Comparison of ENCODE assay signal across 1 cellular context in the genomic region with DNA sequence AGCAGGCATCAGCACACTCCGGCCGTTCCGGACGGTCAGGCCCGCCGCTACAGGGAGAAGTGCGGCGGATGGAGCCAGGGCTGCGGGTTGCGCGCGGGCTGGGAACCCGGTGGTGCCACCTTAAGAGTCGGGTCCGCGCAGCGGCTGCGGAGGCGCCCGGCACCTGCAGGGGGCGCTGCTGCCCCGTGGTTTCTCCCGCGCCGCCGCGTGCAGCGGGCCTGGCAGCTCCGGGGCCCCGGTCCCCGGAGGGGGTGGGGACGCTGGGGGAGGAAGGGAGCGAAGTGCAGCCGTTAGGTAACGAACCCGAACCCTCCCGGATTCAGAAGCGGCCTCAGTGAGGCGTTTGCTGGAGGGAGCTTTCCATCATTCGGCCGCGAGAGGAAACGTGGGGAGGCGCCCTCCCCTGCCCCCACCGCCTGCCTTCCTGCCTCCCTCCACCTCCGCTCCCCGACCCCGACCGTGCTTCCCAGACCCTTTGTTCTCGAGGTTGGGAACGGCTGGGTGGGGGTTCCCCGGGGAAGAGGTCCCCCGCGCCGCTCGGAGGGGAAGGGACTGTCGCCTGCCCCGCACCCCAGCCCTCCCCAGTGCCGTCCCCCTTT.
TF ChIP-seq lines count a peak whose summit lies in the region.

No MANE protein-coding gene starts in this region.

TF ChIP-seq in K562, 482 proteins besides CTCF, POLR2A, EP300 and RAD21 (continued from another document and continues in another):
- TF ChIP-seq, protein P1, sequence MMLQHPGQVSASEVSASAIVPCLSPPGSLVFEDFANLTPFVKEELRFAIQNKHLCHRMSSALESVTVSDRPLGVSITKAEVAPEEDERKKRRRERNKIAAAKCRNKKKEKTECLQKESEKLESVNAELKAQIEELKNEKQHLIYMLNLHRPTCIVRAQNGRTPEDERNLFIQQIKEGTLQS (IDR thresholded peaks at IDR 0.05), result no peak
- TF ChIP-seq, protein P1 (CRISPR knock-in tag; conservative IDR thresholded peaks at IDR 0.05), result no peak
- TF ChIP-seq, protein P2, sequence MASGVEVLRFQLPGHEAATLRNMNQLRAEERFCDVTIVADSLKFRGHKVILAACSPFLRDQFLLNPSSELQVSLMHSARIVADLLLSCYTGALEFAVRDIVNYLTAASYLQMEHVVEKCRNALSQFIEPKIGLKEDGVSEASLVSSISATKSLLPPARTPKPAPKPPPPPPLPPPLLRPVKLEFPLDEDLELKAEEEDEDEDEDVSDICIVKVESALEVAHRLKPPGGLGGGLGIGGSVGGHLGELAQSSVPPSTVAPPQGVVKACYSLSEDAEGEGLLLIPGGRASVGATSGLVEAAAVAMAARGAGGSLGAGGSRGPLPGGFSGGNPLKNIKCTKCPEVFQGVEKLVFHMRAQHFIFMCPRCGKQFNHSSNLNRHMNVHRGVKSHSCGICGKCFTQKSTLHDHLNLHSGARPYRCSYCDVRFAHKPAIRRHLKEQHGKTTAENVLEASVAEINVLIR (CRISPR knock-in tag; IDR thresholded peaks at IDR 0.05), result no peak
- TF ChIP-seq, protein P3, sequence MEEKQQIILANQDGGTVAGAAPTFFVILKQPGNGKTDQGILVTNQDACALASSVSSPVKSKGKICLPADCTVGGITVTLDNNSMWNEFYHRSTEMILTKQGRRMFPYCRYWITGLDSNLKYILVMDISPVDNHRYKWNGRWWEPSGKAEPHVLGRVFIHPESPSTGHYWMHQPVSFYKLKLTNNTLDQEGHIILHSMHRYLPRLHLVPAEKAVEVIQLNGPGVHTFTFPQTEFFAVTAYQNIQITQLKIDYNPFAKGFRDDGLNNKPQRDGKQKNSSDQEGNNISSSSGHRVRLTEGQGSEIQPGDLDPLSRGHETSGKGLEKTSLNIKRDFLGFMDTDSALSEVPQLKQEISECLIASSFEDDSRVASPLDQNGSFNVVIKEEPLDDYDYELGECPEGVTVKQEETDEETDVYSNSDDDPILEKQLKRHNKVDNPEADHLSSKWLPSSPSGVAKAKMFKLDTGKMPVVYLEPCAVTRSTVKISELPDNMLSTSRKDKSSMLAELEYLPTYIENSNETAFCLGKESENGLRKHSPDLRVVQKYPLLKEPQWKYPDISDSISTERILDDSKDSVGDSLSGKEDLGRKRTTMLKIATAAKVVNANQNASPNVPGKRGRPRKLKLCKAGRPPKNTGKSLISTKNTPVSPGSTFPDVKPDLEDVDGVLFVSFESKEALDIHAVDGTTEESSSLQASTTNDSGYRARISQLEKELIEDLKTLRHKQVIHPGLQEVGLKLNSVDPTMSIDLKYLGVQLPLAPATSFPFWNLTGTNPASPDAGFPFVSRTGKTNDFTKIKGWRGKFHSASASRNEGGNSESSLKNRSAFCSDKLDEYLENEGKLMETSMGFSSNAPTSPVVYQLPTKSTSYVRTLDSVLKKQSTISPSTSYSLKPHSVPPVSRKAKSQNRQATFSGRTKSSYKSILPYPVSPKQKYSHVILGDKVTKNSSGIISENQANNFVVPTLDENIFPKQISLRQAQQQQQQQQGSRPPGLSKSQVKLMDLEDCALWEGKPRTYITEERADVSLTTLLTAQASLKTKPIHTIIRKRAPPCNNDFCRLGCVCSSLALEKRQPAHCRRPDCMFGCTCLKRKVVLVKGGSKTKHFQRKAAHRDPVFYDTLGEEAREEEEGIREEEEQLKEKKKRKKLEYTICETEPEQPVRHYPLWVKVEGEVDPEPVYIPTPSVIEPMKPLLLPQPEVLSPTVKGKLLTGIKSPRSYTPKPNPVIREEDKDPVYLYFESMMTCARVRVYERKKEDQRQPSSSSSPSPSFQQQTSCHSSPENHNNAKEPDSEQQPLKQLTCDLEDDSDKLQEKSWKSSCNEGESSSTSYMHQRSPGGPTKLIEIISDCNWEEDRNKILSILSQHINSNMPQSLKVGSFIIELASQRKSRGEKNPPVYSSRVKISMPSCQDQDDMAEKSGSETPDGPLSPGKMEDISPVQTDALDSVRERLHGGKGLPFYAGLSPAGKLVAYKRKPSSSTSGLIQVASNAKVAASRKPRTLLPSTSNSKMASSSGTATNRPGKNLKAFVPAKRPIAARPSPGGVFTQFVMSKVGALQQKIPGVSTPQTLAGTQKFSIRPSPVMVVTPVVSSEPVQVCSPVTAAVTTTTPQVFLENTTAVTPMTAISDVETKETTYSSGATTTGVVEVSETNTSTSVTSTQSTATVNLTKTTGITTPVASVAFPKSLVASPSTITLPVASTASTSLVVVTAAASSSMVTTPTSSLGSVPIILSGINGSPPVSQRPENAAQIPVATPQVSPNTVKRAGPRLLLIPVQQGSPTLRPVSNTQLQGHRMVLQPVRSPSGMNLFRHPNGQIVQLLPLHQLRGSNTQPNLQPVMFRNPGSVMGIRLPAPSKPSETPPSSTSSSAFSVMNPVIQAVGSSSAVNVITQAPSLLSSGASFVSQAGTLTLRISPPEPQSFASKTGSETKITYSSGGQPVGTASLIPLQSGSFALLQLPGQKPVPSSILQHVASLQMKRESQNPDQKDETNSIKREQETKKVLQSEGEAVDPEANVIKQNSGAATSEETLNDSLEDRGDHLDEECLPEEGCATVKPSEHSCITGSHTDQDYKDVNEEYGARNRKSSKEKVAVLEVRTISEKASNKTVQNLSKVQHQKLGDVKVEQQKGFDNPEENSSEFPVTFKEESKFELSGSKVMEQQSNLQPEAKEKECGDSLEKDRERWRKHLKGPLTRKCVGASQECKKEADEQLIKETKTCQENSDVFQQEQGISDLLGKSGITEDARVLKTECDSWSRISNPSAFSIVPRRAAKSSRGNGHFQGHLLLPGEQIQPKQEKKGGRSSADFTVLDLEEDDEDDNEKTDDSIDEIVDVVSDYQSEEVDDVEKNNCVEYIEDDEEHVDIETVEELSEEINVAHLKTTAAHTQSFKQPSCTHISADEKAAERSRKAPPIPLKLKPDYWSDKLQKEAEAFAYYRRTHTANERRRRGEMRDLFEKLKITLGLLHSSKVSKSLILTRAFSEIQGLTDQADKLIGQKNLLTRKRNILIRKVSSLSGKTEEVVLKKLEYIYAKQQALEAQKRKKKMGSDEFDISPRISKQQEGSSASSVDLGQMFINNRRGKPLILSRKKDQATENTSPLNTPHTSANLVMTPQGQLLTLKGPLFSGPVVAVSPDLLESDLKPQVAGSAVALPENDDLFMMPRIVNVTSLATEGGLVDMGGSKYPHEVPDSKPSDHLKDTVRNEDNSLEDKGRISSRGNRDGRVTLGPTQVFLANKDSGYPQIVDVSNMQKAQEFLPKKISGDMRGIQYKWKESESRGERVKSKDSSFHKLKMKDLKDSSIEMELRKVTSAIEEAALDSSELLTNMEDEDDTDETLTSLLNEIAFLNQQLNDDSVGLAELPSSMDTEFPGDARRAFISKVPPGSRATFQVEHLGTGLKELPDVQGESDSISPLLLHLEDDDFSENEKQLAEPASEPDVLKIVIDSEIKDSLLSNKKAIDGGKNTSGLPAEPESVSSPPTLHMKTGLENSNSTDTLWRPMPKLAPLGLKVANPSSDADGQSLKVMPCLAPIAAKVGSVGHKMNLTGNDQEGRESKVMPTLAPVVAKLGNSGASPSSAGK (IDR thresholded peaks at IDR 0.05), result peak; percentile 65
- TF ChIP-seq NR2C2 (CRISPR knock-in tag; IDR thresholded peaks at IDR 0.05) (no peak), NR2C2 (tag; IDR thresholded peaks at IDR 0.05) (no peak; the same call in 1 of the 2 replicates), RNF2 (IDR thresholded peaks at IDR 0.05) (0 out of 2 replicates have a peak, but pooled peaks have one; percentile 59), POLR2AphosphoS5 (IDR thresholded peaks at IDR 0.05; ENCODE audit: control insufficient read depth, insufficient read depth, low read depth, low read length) (peak; percentile 57; the same call in 1 of the 2 replicates), SMC3 (conservative IDR thresholded peaks at IDR 0.05; ENCODE audit: insufficient read depth, low read depth, low read length) (peak; percentile 90), ARID2 (IDR thresholded peaks at IDR 0.05) (0 out of 2 replicates have a peak, but pooled peaks have one; percentile 14), ARNT (IDR thresholded peaks at IDR 0.05) (no peak), KHSRP (IDR thresholded peaks at IDR 0.05) (no peak), NR2C1 (IDR thresholded peaks at IDR 0.05) (no peak), NR2C1 (tag; IDR thresholded peaks at IDR 0.05) (no peak), STAT5A (IDR thresholded peaks at IDR 0.05; ENCODE audit: borderline replicate concordance, low read length) (no peak), HCFC1 (IDR thresholded peaks at IDR 0.05; ENCODE audit: low read depth, low read length) (peak; percentile 39; the same call in 1 of the 2 replicates), HNRNPL (IDR thresholded peaks at IDR 0.05; ENCODE audit: low read depth, low read length) (peak; percentile 90), NFATC3 (IDR thresholded peaks at IDR 0.05) (no peak), POU5F1 (IDR thresholded peaks at IDR 0.05; ENCODE audit: borderline replicate concordance, low read depth, low read length, partially characterized antibody) (no peak), ZNF274 (IDR thresholded peaks at IDR 0.05; ENCODE audit: borderline replicate concordance, low read depth, low read length) (no peak), CCAR2 (IDR thresholded peaks at IDR 0.05; ENCODE audit: low read depth, low read length) (no peak), ZFP1 (CRISPR knock-in tag; IDR thresholded peaks at IDR 0.05) (no peak), U2AF2 (optimal IDR thresholded peaks at IDR 0.05; ENCODE audit: low read depth, low read length) (no peak), PHB2 (IDR thresholded peaks at IDR 0.05; ENCODE audit: low read depth) (no peak), GATAD2B (IDR thresholded peaks at IDR 0.05; ENCODE audit: borderline replicate concordance) (peak; percentile 52; the same call in 1 of the 2 replicates)
- TF ChIP-seq, protein P4, sequence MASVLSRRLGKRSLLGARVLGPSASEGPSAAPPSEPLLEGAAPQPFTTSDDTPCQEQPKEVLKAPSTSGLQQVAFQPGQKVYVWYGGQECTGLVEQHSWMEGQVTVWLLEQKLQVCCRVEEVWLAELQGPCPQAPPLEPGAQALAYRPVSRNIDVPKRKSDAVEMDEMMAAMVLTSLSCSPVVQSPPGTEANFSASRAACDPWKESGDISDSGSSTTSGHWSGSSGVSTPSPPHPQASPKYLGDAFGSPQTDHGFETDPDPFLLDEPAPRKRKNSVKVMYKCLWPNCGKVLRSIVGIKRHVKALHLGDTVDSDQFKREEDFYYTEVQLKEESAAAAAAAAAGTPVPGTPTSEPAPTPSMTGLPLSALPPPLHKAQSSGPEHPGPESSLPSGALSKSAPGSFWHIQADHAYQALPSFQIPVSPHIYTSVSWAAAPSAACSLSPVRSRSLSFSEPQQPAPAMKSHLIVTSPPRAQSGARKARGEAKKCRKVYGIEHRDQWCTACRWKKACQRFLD (CRISPR knock-in tag; IDR thresholded peaks at IDR 0.05), result no peak
- TF ChIP-seq, protein P5, sequence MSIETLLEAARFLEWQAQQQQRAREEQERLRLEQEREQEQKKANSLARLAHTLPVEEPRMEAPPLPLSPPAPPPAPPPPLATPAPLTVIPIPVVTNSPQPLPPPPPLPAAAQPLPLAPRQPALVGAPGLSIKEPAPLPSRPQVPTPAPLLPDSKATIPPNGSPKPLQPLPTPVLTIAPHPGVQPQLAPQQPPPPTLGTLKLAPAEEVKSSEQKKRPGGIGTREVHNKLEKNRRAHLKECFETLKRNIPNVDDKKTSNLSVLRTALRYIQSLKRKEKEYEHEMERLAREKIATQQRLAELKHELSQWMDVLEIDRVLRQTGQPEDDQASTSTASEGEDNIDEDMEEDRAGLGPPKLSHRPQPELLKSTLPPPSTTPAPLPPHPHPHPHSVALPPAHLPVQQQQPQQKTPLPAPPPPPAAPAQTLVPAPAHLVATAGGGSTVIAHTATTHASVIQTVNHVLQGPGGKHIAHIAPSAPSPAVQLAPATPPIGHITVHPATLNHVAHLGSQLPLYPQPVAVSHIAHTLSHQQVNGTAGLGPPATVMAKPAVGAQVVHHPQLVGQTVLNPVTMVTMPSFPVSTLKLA (conservative IDR thresholded peaks at IDR 0.05), result peak; percentile 86 to 94
- TF ChIP-seq, protein P6, sequence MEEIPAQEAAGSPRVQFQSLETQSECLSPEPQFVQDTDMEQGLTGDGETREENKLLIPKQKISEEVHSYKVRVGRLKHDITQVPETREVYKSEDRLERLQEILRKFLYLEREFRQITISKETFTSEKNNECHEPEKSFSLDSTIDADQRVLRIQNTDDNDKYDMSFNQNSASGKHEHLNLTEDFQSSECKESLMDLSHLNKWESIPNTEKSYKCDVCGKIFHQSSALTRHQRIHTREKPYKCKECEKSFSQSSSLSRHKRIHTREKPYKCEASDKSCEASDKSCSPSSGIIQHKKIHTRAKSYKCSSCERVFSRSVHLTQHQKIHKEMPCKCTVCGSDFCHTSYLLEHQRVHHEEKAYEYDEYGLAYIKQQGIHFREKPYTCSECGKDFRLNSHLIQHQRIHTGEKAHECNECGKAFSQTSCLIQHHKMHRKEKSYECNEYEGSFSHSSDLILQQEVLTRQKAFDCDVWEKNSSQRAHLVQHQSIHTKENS (CRISPR knock-in tag; IDR thresholded peaks at IDR 0.05), result no peak
- TF ChIP-seq, protein P7, sequence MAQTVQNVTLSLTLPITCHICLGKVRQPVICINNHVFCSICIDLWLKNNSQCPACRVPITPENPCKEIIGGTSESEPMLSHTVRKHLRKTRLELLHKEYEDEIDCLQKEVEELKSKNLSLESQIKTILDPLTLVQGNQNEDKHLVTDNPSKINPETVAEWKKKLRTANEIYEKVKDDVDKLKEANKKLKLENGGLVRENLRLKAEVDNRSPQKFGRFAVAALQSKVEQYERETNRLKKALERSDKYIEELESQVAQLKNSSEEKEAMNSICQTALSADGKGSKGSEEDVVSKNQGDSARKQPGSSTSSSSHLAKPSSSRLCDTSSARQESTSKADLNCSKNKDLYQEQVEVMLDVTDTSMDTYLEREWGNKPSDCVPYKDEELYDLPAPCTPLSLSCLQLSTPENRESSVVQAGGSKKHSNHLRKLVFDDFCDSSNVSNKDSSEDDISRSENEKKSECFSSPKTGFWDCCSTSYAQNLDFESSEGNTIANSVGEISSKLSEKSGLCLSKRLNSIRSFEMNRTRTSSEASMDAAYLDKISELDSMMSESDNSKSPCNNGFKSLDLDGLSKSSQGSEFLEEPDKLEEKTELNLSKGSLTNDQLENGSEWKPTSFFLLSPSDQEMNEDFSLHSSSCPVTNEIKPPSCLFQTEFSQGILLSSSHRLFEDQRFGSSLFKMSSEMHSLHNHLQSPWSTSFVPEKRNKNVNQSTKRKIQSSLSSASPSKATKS (CRISPR knock-in tag; IDR thresholded peaks at IDR 0.05), result no peak
- TF ChIP-seq, protein P8, sequence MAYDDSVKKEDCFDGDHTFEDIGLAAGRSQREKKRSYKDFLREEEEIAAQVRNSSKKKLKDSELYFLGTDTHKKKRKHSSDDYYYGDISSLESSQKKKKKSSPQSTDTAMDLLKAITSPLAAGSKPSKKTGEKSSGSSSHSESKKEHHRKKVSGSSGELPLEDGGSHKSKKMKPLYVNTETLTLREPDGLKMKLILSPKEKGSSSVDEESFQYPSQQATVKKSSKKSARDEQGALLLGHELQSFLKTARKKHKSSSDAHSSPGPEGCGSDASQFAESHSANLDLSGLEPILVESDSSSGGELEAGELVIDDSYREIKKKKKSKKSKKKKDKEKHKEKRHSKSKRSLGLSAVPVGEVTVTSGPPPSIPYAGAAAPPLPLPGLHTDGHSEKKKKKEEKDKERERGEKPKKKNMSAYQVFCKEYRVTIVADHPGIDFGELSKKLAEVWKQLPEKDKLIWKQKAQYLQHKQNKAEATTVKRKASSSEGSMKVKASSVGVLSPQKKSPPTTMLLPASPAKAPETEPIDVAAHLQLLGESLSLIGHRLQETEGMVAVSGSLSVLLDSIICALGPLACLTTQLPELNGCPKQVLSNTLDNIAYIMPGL (CRISPR knock-in tag; IDR thresholded peaks at IDR 0.05), result 0 out of 2 replicates have a peak, but pooled peaks have one; percentile 69
